In the genomic region with DNA sequence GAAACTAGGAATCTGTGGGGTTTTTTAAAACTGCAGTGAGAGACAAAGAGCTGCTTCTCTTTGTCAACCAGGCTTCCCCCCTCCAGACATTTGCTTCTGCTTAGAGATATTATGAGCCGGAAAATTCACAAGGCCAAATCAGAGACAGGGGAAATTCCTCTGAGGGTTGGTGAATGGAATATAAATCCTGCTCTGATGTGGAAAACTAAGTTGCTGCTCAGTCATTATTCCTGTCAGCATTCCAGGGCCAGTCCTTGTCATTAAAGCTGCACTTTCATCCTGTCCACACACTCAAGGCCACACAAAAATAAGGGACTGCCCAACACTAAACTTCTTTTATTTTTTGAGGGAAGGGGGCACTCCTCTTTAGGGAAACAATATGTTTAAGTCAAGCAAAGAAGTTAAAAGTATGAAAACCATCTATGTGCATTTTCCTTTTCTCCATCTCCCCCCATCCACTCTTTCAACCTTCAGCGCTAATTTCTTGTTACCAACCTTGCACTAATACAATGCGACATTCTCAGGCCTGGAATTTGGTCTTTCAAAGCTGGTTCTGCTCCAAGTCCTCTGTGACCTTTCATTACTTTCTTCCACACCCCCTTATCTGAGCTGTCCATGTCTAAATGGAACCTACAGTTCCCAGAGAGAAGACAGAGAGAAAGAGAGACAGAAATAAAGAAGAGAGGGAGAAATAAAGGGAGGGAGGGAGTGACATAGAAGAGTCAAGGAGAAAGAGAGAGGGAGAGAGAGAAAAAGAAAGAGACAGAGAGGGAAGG, we compare ENCODE assay signal across 26 cellular contexts.
DNase-seq lines count a peak whose midpoint lies in the region; ATAC-seq and TF ChIP-seq lines count a peak whose summit lies in the region.
"Had no signal": no experiment of that assay in that cellular context is flagged by ENCODE, and none has a peak within 500 bp of the region (broad histone marks: within the 10 kb centered on the region; RNA-seq: fewer than 3 reads in every experiment).

No MANE protein-coding gene starts in this region.

- no peak overlapping the region for H3K9ac ChIP-seq in neuronal stem cell (ENCODE audit: low read depth, low read length, poor library complexity)
- H3K9ac ChIP-seq: BLaER1 had no signal

- no peak overlapping the region for H2BK5ac ChIP-seq in neuronal stem cell (ENCODE audit: low read length)

- H3K79me1 ChIP-seq in neuronal stem cell (ENCODE audit: low read depth, low read length): no peaks in the 10 kb centered on the region

- DNase-seq in AG10803 (ENCODE audit: low read depth) (peak; percentile 15), dermis blood vessel endothelial cell (peak; percentile 21), left ventricle myocardium superior (no peak), neuronal stem cell (ENCODE audit: low spot score) (no peak), Kasumi-1 (lab: John Stamatoyannopoulos, UW) (no peak), SKM-1 treated with dmso at 0.1 percent for 144 hours (lab: John Stamatoyannopoulos, UW; ENCODE audit: unreplicated experiment) (no peak)
- DNase-seq in activated CD4-positive, CD25-positive, alpha-beta regulatory T cell treated with anti-CD3 and anti-CD28 coated beads, Interleukin-2, amount 50 U/mL, for 72 hours: no peak
- no peak for DNase-seq in activated effector memory CD4-positive, alpha-beta T cell treated with anti-CD3 and anti-CD28 coated beads, Interleukin-2, amount 50 U/mL, for 16 hours
- DNase-seq: activated CD4-positive, alpha-beta T cell treated with anti-CD3 and anti-CD28 coated beads for 4 hours; activated naive CD4-positive, alpha-beta T cell; activated T-cell treated with anti-CD3 and anti-CD28 coated beads, Interleukin-2, amount 50 U/mL, for 4 hours; Calu3; central memory CD4-positive, alpha-beta T cell; dorsolateral prefrontal cortex; immature natural killer cell; Karpas-422; left lung; NCI-H1694 treated with DMSO at 0.1 percent for 48 hours; NCI-H2171 treated with DMSO at 0.1 percent for 48 hours; NCI-H524; NK-92 treated with Interleukin-12 subunit alpha and Interleukin-12 subunit beta, amount 100 ng/mL, for 24 hours; stimulated activated CD4-positive, alpha-beta T cell treated with anti-CD3 and anti-CD28 coated beads, Interleukin-4, amount 100 ng/mL, for 1 hour; T-helper 17 cell; uterus had no signal

- H3K4ac ChIP-seq in neuronal stem cell (ENCODE audit: low read length): no peak overlapping the region

- no peak overlapping the region for H3K18ac ChIP-seq in neuronal stem cell (ENCODE audit: low read length)

- H3K9me3 ChIP-seq in neuronal stem cell (replicated peaks in 1 of 2; ENCODE audit: control insufficient read depth in 2 of 2, insufficient read depth in 1 of 2, low read depth in 1 of 2, low read length in 2 of 2): peaks cover 0 to 1% of the 10 kb centered on the region in 2 donors
- H3K9me3 ChIP-seq: left lung, uterus had no signal

- H4K91ac ChIP-seq in neuronal stem cell (ENCODE audit: low read depth, low read length, poor library complexity): no peak overlapping the region

- H2BK120ac ChIP-seq in neuronal stem cell (ENCODE audit: low read depth, low read length): no peak overlapping the region

- H3K27ac ChIP-seq in neuronal stem cell (replicated peaks; ENCODE audit: low read length): no peak overlapping the region
- H3K27ac ChIP-seq: BLaER1, dorsolateral prefrontal cortex, left lung, uterus had no signal

- H3K4me3 ChIP-seq in AG10803 (ENCODE audit: low read length) (no peak overlapping the region), neuronal stem cell (ENCODE audit: low read length in 2 of 2) (no peak overlapping the region)
- H3K4me3 ChIP-seq: BLaER1, dorsolateral prefrontal cortex, left lung, uterus had no signal

- H2BK12ac ChIP-seq in neuronal stem cell (ENCODE audit: low read length): no peak overlapping the region

- TF ChIP-seq CTCF in AG10803 (conservative IDR thresholded peaks at IDR 0.05; ENCODE audit: low read length): no peak

- H2AK5ac ChIP-seq in neuronal stem cell (ENCODE audit: low read depth, low read length): no peak overlapping the region

- no peak overlapping the region for H3K4me2 ChIP-seq in neuronal stem cell (ENCODE audit: insufficient read depth, low read length, poor library complexity, severe bottlenecking)
- H3K4me2 ChIP-seq: BLaER1 had no signal

- ATAC-seq in left ventricle myocardium superior: peak; percentile 83
- ATAC-seq: activated T-cell treated with anti-CD3 and anti-CD28 coated beads, Interleukin-2, amount 50 U/mL, for 4 hours; left lung; stimulated activated memory B cell treated with anti-CD40 and anti-IgM and Interleukin-4, amounts not matched to agents 10 μg/mL and 1 μg/mL and 100 μg/mL, for 72 hours; T-helper 17 cell had no signal

- no peak overlapping the region for H2BK15ac ChIP-seq in neuronal stem cell (ENCODE audit: low read length)

- intact Hi-C loops in left ventricle myocardium superior (cut with micrococcal nuclease): loop anchor here (5.0 kb wide), 1 partner anchor 150 kb away; no protein-coding TSS in a partner anchor

- H3K36me3 ChIP-seq in neuronal stem cell (replicated peaks in 1 of 2; ENCODE audit: control insufficient read depth in 2 of 2, insufficient read depth in 2 of 2, low read length in 2 of 2): no peaks in the 10 kb centered on the region
- H3K36me3 ChIP-seq: BLaER1, left lung, uterus had no signal

- H3K14ac ChIP-seq in neuronal stem cell (ENCODE audit: low read length): no peak overlapping the region

- H2AFZ ChIP-seq in neuronal stem cell (ENCODE audit: low read length): peak overlapping the region; percentile 70

- H4K8ac ChIP-seq in neuronal stem cell (ENCODE audit: low read depth, low read length): no peak overlapping the region

- H3K23ac ChIP-seq in neuronal stem cell (ENCODE audit: low read depth, low read length, poor library complexity): no peak overlapping the region

- H3K27me3 ChIP-seq in neuronal stem cell (ENCODE audit: control insufficient read depth in 3 of 3, insufficient read depth in 3 of 3, low read depth in 1 of 3, low read length in 3 of 3): no peaks in the 10 kb centered on the region
- H3K27me3 ChIP-seq: BLaER1, dorsolateral prefrontal cortex, uterus had no signal

- WGBS in neuronal stem cell (ENCODE audit: extremely low coverage in 2 of 2, insufficient read length in 2 of 2, insufficient replicate concordance in 1 of 2), 2 donors: no CpG with 5 or more reads among the region's 3 CpGs

- peaks cover 10 to 12% of the 10 kb centered on the region in 2 donors for H3K4me1 ChIP-seq in neuronal stem cell (ENCODE audit: control insufficient read depth in 2 of 2, insufficient read depth in 1 of 2, low read depth in 1 of 2, low read length in 2 of 2)
- H3K4me1 ChIP-seq: BLaER1, left lung, uterus had no signal

Comparison
In these comparisons a context has a peak if more than half of its experiments do, and no peak if none do; other contexts are left out.
1. DNase-seq: peak in AG10803 (single experiment) and dermis blood vessel endothelial cell (single experiment); none in left ventricle myocardium superior (single experiment), neuronal stem cell (single experiment), activated CD4-positive, CD25-positive, alpha-beta regulatory T cell treated with anti-CD3 and anti-CD28 coated beads, Interleukin-2, amount 50 U/mL, for 72 hours (single experiment), activated effector memory CD4-positive, alpha-beta T cell treated with anti-CD3 and anti-CD28 coated beads, Interleukin-2, amount 50 U/mL, for 16 hours (single experiment), Kasumi-1 (0 of 2) and SKM-1 treated with dmso at 0.1 percent for 144 hours (single experiment).